3 cellular contexts compared by ENCODE assay signal in genomic region chr14:80839743-80840142, GRCh38.
"Had no signal": no experiment of that assay in that cellular context is flagged by ENCODE, and none has a peak within 500 bp of the region (broad histone marks: within the 10 kb centered on the region; RNA-seq: fewer than 3 reads in every experiment).

No MANE protein-coding gene starts in this region.

- H3K4me3 ChIP-seq: GM12878 had no signal

- DNase-seq: GDM1, GF-D8 had no signal

- ATAC-seq: GM12878 had no signal
